ENCODE assay signal across 8 cellular contexts in genomic region chr17:82241926-82242697, GRCh38. TPM values are rescaled to one million over a fixed set of nuclear protein-coding genes. Genes with fewer than 3 reads are reported as not detected.
DNase-seq lines count a peak whose midpoint lies in the region; TF ChIP-seq lines count a peak whose summit lies in the region.

No MANE protein-coding gene starts in this region.

- H3K36me3 Mint-ChIP-seq in activated T-cell treated with anti-CD3 and anti-CD28 coated beads, Interleukin-2, amount 50 U/mL, for 24 hours (ENCODE audit: low read depth): peaks cover 76% of the 10 kb centered on the region

- H3K9me3 Mint-ChIP-seq in activated T-cell treated with anti-CD3 and anti-CD28 coated beads, Interleukin-2, amount 50 U/mL, for 24 hours: no peaks in the 10 kb centered on the region

- H3K4me1 ChIP-seq in mesodermal cell (ENCODE audit: control insufficient read depth, insufficient read depth, low read length, poor library complexity, severe bottlenecking) (peaks cover 38% of the 10 kb centered on the region), urinary bladder (ENCODE audit: insufficient read depth) (no peaks in the 10 kb centered on the region)

- peak overlapping the region; percentile 88 for H3K27ac Mint-ChIP-seq in activated T-cell treated with anti-CD3 and anti-CD28 coated beads, Interleukin-2, amount 50 U/mL, for 24 hours

- WGBS in mesodermal cell (ENCODE audit: insufficient coverage in 2 of 2), 2 experiments: 94 to 95% methylated on average over 8 to 14 of the region's 20 CpGs
- 36% methylated on average over 20 of the region's 20 CpGs for WGBS in urinary bladder

- no peak for TF ChIP-seq CTCF in brain microvascular endothelial cell (IDR thresholded peaks at IDR 0.05; ENCODE audit: low read depth, low read length, missing control alignments)

- in situ Hi-C loops in brain microvascular endothelial cell (cut with HindIII; ENCODE audit: low pct_ligation_motif_present, low sequenced_read_pairs): no loop called here

- H3K27ac ChIP-seq in brain microvascular endothelial cell: peak overlapping the region; percentile 24
- peak overlapping the region; percentile 67 for H3K27ac ChIP-seq in mesodermal cell (ENCODE audit: low read depth, low read length, severe bottlenecking)
- peak overlapping the region; percentile 80 for H3K27ac ChIP-seq in urinary bladder (ENCODE audit: low read depth)

- DNase-seq in activated T-cell treated with anti-CD3 and anti-CD28 coated beads, Interleukin-2, amount 50 U/mL, for 24 hours: no peak
- DNase-seq in activated T-cell treated with anti-CD3 and anti-CD28 coated beads, Interleukin-2, amount 50 U/mL, for 1 hour: no peak
- no peak for DNase-seq in brain microvascular endothelial cell
- no peak for DNase-seq in NCI-H1930 (lab: John Stamatoyannopoulos, UW)
- no peak for DNase-seq in NCI-H1092 (lab: John Stamatoyannopoulos, UW)
- no peak for DNase-seq in COLO829 (ENCODE audit: low spot score)

- H3K9me3 ChIP-seq in mesodermal cell (ENCODE audit: control insufficient read depth, low read length): no peaks in the 10 kb centered on the region

- no peak overlapping the region for H3K4me3 Mint-ChIP-seq in activated T-cell treated with anti-CD3 and anti-CD28 coated beads, Interleukin-2, amount 50 U/mL, for 24 hours

- no peaks in the 10 kb centered on the region for H3K27me3 ChIP-seq in brain microvascular endothelial cell (replicated peaks)

- H3K27me3 Mint-ChIP-seq in activated T-cell treated with anti-CD3 and anti-CD28 coated beads, Interleukin-2, amount 50 U/mL, for 24 hours: no peaks in the 10 kb centered on the region

- H3K4me1 Mint-ChIP-seq in activated T-cell treated with anti-CD3 and anti-CD28 coated beads, Interleukin-2, amount 50 U/mL, for 24 hours (ENCODE audit: low read depth): peaks cover 67% of the 10 kb centered on the region

- H3K36me3 ChIP-seq in brain microvascular endothelial cell (replicated peaks) (peaks cover 73% of the 10 kb centered on the region), mesodermal cell (ENCODE audit: control insufficient read depth, insufficient read depth, low read length) (peaks cover 79% of the 10 kb centered on the region), urinary bladder (ENCODE audit: insufficient read depth) (peaks cover 8% of the 10 kb centered on the region)

- H3K4me3 ChIP-seq in brain microvascular endothelial cell (ENCODE audit: low read depth, low read length): no peak overlapping the region
- H3K4me3 ChIP-seq in mesodermal cell (ENCODE audit: extremely low read depth, insufficient read depth, low read length, poor library complexity, severe bottlenecking): no peak overlapping the region
- H3K4me3 ChIP-seq in urinary bladder (ENCODE audit: low read depth, low read length): no peak overlapping the region

RNA-seq across cellular contexts. Expression of gene SLC16A3, which starts 13.3 kb away (rescaled TPM):
- 107 TPM for polyA plus RNA-seq in mesodermal cell (2013, experiment 1 of 2)
- polyA plus RNA-seq in mesodermal cell (2013, experiment 2 of 2): 93.4 TPM
- total RNA-seq in urinary bladder: 29.9 TPM
- polyA plus RNA-seq in urinary bladder: 65.5 TPM

RNA-seq across cellular contexts. Expression of gene CCDC57, which starts 29.5 kb away (rescaled TPM):
- 28.8 TPM for polyA plus RNA-seq in mesodermal cell (2013, experiment 1 of 2)
- polyA plus RNA-seq in mesodermal cell (2013, experiment 2 of 2): 22.8 TPM
- 25.9 TPM for total RNA-seq in urinary bladder
- polyA plus RNA-seq in urinary bladder: 23.7 TPM

RNA-seq across cellular contexts. Expression of gene CSNK1D, which starts 31.4 kb away (rescaled TPM):
- 108 TPM for polyA plus RNA-seq in mesodermal cell (2013, experiment 1 of 2)
- polyA plus RNA-seq in mesodermal cell (2013, experiment 2 of 2): 105 TPM
- total RNA-seq in urinary bladder: 41.7 TPM
- polyA plus RNA-seq in urinary bladder: 122 TPM

Comparison
In these comparisons a context has a peak if more than half of its experiments do, and no peak if none do; other contexts are left out.
1. H3K27ac ChIP-seq: peak in every context shown above with its lines; median percentile 80 in urinary bladder; 67 in mesodermal cell; 24 in brain microvascular endothelial cell.